ENCODE assay signal across 9 cellular contexts in the genomic region with DNA sequence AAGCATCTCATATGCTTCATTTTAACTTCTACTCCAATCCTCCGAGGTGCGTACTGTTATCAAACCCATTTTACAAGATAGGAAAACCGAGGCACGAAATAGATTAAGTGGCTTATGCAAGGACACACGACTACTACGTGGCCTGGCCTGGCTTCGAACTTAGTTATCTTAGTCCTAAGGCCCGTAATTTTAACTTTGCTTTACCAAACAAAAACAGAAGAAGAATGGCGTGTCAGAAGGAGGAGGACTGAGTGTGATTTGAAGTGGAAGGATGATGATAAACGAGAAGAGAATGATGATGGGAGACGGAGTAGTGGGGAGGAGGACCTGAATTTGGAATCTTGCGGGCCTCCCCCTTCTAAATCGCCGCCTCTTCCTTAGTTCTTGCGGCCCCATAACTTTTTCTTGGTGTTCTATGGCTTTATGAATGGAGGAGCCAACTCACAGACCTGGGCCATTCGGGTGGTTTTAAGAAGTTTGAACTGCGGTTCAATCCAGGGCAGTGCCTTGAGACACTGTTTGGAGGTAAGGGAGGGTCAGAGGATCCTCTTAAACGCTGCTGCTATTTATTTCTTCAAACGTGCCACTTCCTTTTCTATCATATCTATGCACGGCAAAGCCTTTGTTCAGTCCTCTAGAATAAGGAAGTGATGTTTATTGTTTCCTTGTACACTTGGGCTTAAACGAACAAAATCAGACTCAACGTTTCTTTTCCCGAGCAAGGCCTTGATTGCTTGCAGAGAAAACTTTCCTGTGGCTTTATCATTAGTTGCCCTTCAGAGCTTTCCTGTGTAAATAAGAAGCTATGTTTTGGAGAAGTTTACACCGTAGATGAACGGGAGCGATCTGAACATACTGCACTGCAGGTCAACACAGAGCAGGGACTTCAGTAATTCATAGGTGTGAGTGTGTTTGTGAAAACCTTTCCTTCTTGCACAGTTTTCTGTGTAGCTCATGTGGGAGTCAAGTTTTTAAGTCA. TPM values are rescaled to one million over a fixed set of nuclear protein-coding genes. Genes with fewer than 3 reads are reported as not detected.
DNase-seq lines count a peak whose midpoint lies in the region; ATAC-seq, FAIRE-seq and TF ChIP-seq lines count a peak whose summit lies in the region.
"Had no signal": no experiment of that assay in that cellular context is flagged by ENCODE, and none has a peak within 500 bp of the region (broad histone marks: within the 10 kb centered on the region; RNA-seq: fewer than 3 reads in every experiment).

No MANE protein-coding gene starts in this region.

- peaks cover 63% of the 10 kb centered on the region for H3K36me3 Mint-ChIP-seq in activated T-helper 17 cell treated with anti-CD3 and anti-CD28 coated beads, Interleukin-2, amount 50 U/mL, for 72 hours (ENCODE audit: low read depth)

- H3K36me3 ChIP-seq in KMS-11 (ENCODE audit: insufficient read depth) = no peaks in the 10 kb centered on the region
- H3K36me3 ChIP-seq in hepatocyte (replicated peaks; ENCODE audit: insufficient read depth, low read depth) = no peaks in the 10 kb centered on the region
- H3K36me3 ChIP-seq in small intestine (ENCODE audit: control insufficient read depth in 2 of 2, insufficient read depth in 2 of 2, low read length in 2 of 2) = no peaks in the 10 kb centered on the region

- H3K4me2 ChIP-seq in KMS-11 = peak overlapping the region; percentile 59
- peak overlapping the region; percentile 85 for H3K4me2 ChIP-seq in hepatocyte

- H3K9me3 Mint-ChIP-seq in activated T-helper 17 cell treated with anti-CD3 and anti-CD28 coated beads, Interleukin-2, amount 50 U/mL, for 72 hours = no peaks in the 10 kb centered on the region

- DNase-seq in hepatocyte (ENCODE audit: low spot score) (peak; percentile 5), small intestine (peak; percentile 51), NCI-H2081 (lab: John Stamatoyannopoulos, UW) (no peak)

- peak overlapping the region; percentile 85 for H3K4me3 Mint-ChIP-seq in activated T-helper 17 cell treated with anti-CD3 and anti-CD28 coated beads, Interleukin-2, amount 50 U/mL, for 72 hours

- H4K20me1 ChIP-seq in KMS-11 (ENCODE audit: insufficient read depth) (no peaks in the 10 kb centered on the region; the same call in 1 of the 2 replicates), hepatocyte (ENCODE audit: insufficient read depth, poor library complexity, severe bottlenecking) (peaks cover 38% of the 10 kb centered on the region)

- H3K9me2 ChIP-seq in hepatocyte (replicated peaks; ENCODE audit: insufficient read depth) = no peaks in the 10 kb centered on the region

- H3K4me1 Mint-ChIP-seq in activated T-helper 17 cell treated with anti-CD3 and anti-CD28 coated beads, Interleukin-2, amount 50 U/mL, for 72 hours = peaks cover 21% of the 10 kb centered on the region

- WGBS in hepatocyte (ENCODE audit: low lambda C conversion rate, missing lambda C conversion rate) = 3% methylated on average over 26 of the region's 26 CpGs
- WGBS in small intestine, 3 donors = 0 to 1% (median 0%) methylated on average over 26 of the region's 26 CpGs

- H3K9me3 ChIP-seq in hepatocyte (ENCODE audit: low read depth) (no peaks in the 10 kb centered on the region), small intestine (ENCODE audit: control insufficient read depth, low read depth) (no peaks in the 10 kb centered on the region)

- H3K79me2 ChIP-seq in KMS-11 (ENCODE audit: insufficient read depth, low read depth) = peaks cover 42% of the 10 kb centered on the region
- peaks cover 57% of the 10 kb centered on the region for H3K79me2 ChIP-seq in hepatocyte

- H3K4me1 ChIP-seq in KMS-11 (ENCODE audit: low read depth, poor library complexity, severe bottlenecking) (peaks cover 45% of the 10 kb centered on the region), hepatocyte (ENCODE audit: insufficient read depth) (peaks cover 12% of the 10 kb centered on the region), small intestine (ENCODE audit: control insufficient read depth in 2 of 2, insufficient read depth in 1 of 2, low read depth in 1 of 2, low read length in 1 of 2) (peaks cover 6% of the 10 kb centered on the region in 2 donors)

- no peak for FAIRE-seq in small intestine (lab: Jason Lieb, UNC)

- peak overlapping the region; percentile 79 for H3K4me3 ChIP-seq in GM12875 (ENCODE audit: low read depth, low read length)
- no peak overlapping the region for H3K4me3 ChIP-seq in KMS-11 (IDR thresholded peaks at IDR 0.05; ENCODE audit: insufficient read depth, low read depth, low read length)
- peak overlapping the region; percentile 80 for H3K4me3 ChIP-seq in hepatocyte
- peak overlapping the region; percentile 90 to 94 for H3K4me3 ChIP-seq in small intestine (ENCODE audit: low read depth in 1 of 2, low read length in 2 of 2)

- H2AFZ ChIP-seq in KMS-11 (ENCODE audit: low read depth) = peak overlapping the region; percentile 69; the same call in 1 of the 2 replicates
- peak overlapping the region; percentile 88 for H2AFZ ChIP-seq in hepatocyte

- H3K27ac Mint-ChIP-seq in activated T-helper 17 cell treated with anti-CD3 and anti-CD28 coated beads, Interleukin-2, amount 50 U/mL, for 72 hours = peak overlapping the region; percentile 99

- H3K27ac ChIP-seq in KMS-11 (peak overlapping the region; percentile 88; the same call in 1 of the 2 replicates), hepatocyte (peak overlapping the region; percentile 94), small intestine (ENCODE audit: low read depth in 1 of 2, low read length in 1 of 2) (peak overlapping the region; percentile 98)

- H3K27me3 Mint-ChIP-seq in activated T-helper 17 cell treated with anti-CD3 and anti-CD28 coated beads, Interleukin-2, amount 50 U/mL, for 72 hours = no peaks in the 10 kb centered on the region

- TF ChIP-seq CTCF in GM12875 (IDR thresholded peaks at IDR 0.05; ENCODE audit: borderline replicate concordance, insufficient read depth, low read depth, low read length) = no peak
- no peak for TF ChIP-seq CTCF in KMS-11 (conservative IDR thresholded peaks at IDR 0.05; ENCODE audit: low read depth, low read length)
- TF ChIP-seq CTCF in hepatocyte (IDR thresholded peaks at IDR 0.05; ENCODE audit: poor library complexity) = no peak

- H3K9ac ChIP-seq in KMS-11 = peak overlapping the region; percentile 86; the same call in 1 of the 2 replicates

- ATAC-seq in activated T-helper 17 cell treated with anti-CD3 and anti-CD28 coated beads, Interleukin-2, amount 50 U/mL, for 72 hours (replicated peaks) = no peak
- ATAC-seq in GM19463 (IDR thresholded peaks at IDR 0.05; ENCODE audit: unreplicated experiment) = no peak
- no peak for ATAC-seq in HG02852 (IDR thresholded peaks at IDR 0.05; ENCODE audit: unreplicated experiment)

- H3K27me3 ChIP-seq in KMS-11 (ENCODE audit: insufficient read depth, low read depth) = no peaks in the 10 kb centered on the region
- no peaks in the 10 kb centered on the region for H3K27me3 ChIP-seq in hepatocyte
- no peaks in the 10 kb centered on the region for H3K27me3 ChIP-seq in small intestine (ENCODE audit: control insufficient read depth in 2 of 2, insufficient read depth in 2 of 2, low read length in 2 of 2)

RNA-seq across cellular contexts. Expression of a gene that starts 0.8 kb away (rescaled TPM):
- total RNA-seq in activated T-helper 17 cell treated with anti-CD3 and anti-CD28 coated beads, Interleukin-2, amount 50 U/mL, for 72 hours = 100 to 1,000 TPM in 1 of 2 donors, 10 to 100 TPM in 1; 87.4 to 173 TPM
- total RNA-seq in hepatocyte = 63.9 and 84.0 TPM in 2 replicates
- 42.0 and 46.7 TPM in 2 replicates for polyA plus RNA-seq in hepatocyte
- polyA plus RNA-seq in small intestine = 10 to 100 TPM; 43.5 to 54.1 (median 46.1) TPM

RNA-seq across cellular contexts. Expression of a gene that starts 8.9 kb away (rescaled TPM):
- not detected for total RNA-seq in activated T-helper 17 cell treated with anti-CD3 and anti-CD28 coated beads, Interleukin-2, amount 50 U/mL, for 72 hours
- 23.1 and 29.3 TPM in 2 replicates for total RNA-seq in hepatocyte
- polyA plus RNA-seq in hepatocyte = 27.7 and 28.5 TPM in 2 replicates
- 10 to 100 TPM; 10.8 to 17.0 (median 13.2) TPM for polyA plus RNA-seq in small intestine
- total RNA-seq: activated CD8-positive, alpha-beta memory T cell treated with anti-CD3 and anti-CD28 coated beads for 36 hours had no signal

Comparison
In these comparisons a context has a peak if more than half of its experiments do, and no peak if none do; other contexts are left out.
1. DNase-seq: peak in hepatocyte (single experiment) and small intestine (single experiment); none in NCI-H2081 (0 of 2).
2. RNA of a gene that starts 8.9 kb away (total RNA-seq): 23.1 to 29.3 TPM in hepatocyte; not detected in activated T-helper 17 cell treated with anti-CD3 and anti-CD28 coated beads, Interleukin-2, amount 50 U/mL, for 72 hours; every median in the first group is over 10 times any median in the second.
3. Peak in every context shown above with its lines, with median percentiles within 50 percentile points of each other: H3K27ac ChIP-seq.